In genomic region chr12:3593906-3594305, GRCh38 we compare ENCODE assay signal across 29 cellular contexts.
"Had no signal": no experiment of that assay in that cellular context is flagged by ENCODE, and none has a peak within 500 bp of the region (broad histone marks: within the 10 kb centered on the region; RNA-seq: fewer than 3 reads in every experiment).

No MANE protein-coding gene starts in this region.

- H3K27me3 ChIP-seq: body of pancreas, right lobe of liver, suprapubic skin, tibial nerve had no signal

- ATAC-seq: activated CD4-positive, alpha-beta T cell treated with anti-CD3 and anti-CD28 coated beads for 36 hours; body of pancreas; esophagus mucosa; heart left ventricle; right lobe of liver; stimulated activated memory B cell treated with anti-CD40 and anti-IgM and Interleukin-4, amounts not matched to agents 10 μg/mL and 1 μg/mL and 100 μg/mL, for 72 hours had no signal

- H3K27ac Mint-ChIP-seq: activated B cell treated with CpG ODN at 0.5 μM for 24 hours; activated CD4-positive, alpha-beta T cell treated with anti-CD3 and anti-CD28 coated beads for 36 hours; activated naive CD8-positive, alpha-beta T cell; endodermal cell; immature natural killer cell; mesothelial cell of epicardium; naive B cell; progenitor cell of endocrine pancreas; stimulated activated memory B cell treated with anti-CD40 and anti-IgM and Interleukin-4, amounts not matched to agents 10 μg/mL and 1 μg/mL and 100 μg/mL, for 72 hours; T-helper 2 cell treated with Interferon-gamma antibody and Interleukin-4, amounts not matched to agents 5 μg/mL and 100 μg/mL, for 36 hours had no signal

- H3K36me3 ChIP-seq: cardiac muscle cell, heart left ventricle, right lobe of liver, suprapubic skin, tibial nerve had no signal

- DNase-seq: activated B cell treated with CpG ODN at 0.5 μM for 24 hours; activated CD4-positive, alpha-beta T cell treated with anti-CD3 and anti-CD28 coated beads for 36 hours; activated CD8-positive, alpha-beta memory T cell treated with anti-CD3 and anti-CD28 coated beads for 24 hours; activated effector memory CD4-positive, alpha-beta T cell treated with Interleukin-2 at 50 U/mL for 16 hours; activated naive CD4-positive, alpha-beta T cell treated with Interleukin-2 at 50 U/mL for 16 hours; body of pancreas; endodermal cell; foreskin fibroblast; heart left ventricle; hypothalamus; immature natural killer cell; kidney; naive B cell; right lobe of liver; small intestine; stimulated activated CD4-positive, alpha-beta T cell treated with anti-CD3 and anti-CD28 coated beads, Interleukin-1b, Interleukin-23, amount 100 ng/mL, for 48 hours; stimulated activated CD4-positive, alpha-beta T cell treated with anti-CD3 and anti-CD28 coated beads, Interleukin-4, amount 100 ng/mL, for 4 hours; stimulated activated CD8-positive, alpha-beta memory T cell treated with anti-CD3 and anti-CD28 coated beads, Interleukin-4, amount 100 ng/mL, for 48 hours; T-helper 1 cell had no signal

- H3K9me3 ChIP-seq: body of pancreas, heart left ventricle, right lobe of liver, suprapubic skin, tibial nerve had no signal

- H3K9me3 Mint-ChIP-seq: activated B cell treated with CpG ODN at 0.5 μM for 24 hours; endodermal cell; immature natural killer cell; mesothelial cell of epicardium; neural crest cell; stimulated activated memory B cell treated with anti-CD40 and anti-IgM and Interleukin-4, amounts not matched to agents 10 μg/mL and 1 μg/mL and 100 μg/mL, for 72 hours; T-helper 2 cell treated with Interferon-gamma antibody and Interleukin-4, amounts not matched to agents 5 μg/mL and 100 μg/mL, for 36 hours had no signal

- H3K4me3 ChIP-seq: body of pancreas, cardiac muscle cell, heart left ventricle, right lobe of liver, suprapubic skin, tibial nerve had no signal

- H3K36me3 Mint-ChIP-seq: activated naive CD8-positive, alpha-beta T cell; immature natural killer cell; mesothelial cell of epicardium; naive B cell; stimulated activated memory B cell treated with anti-CD40 and anti-IgM and Interleukin-4, amounts not matched to agents 10 μg/mL and 1 μg/mL and 100 μg/mL, for 72 hours had no signal

- H3K4me3 Mint-ChIP-seq: activated B cell treated with CpG ODN at 0.5 μM for 24 hours; activated CD4-positive, alpha-beta T cell treated with anti-CD3 and anti-CD28 coated beads for 36 hours; activated naive CD8-positive, alpha-beta T cell; endodermal cell; immature natural killer cell; mesothelial cell of epicardium; neural crest cell; stimulated activated memory B cell treated with anti-CD40 and anti-IgM and Interleukin-4, amounts not matched to agents 10 μg/mL and 1 μg/mL and 100 μg/mL, for 72 hours; T-helper 2 cell treated with Interferon-gamma antibody and Interleukin-4, amounts not matched to agents 5 μg/mL and 100 μg/mL, for 36 hours had no signal

- H3K4me1 Mint-ChIP-seq: activated B cell treated with CpG ODN at 0.5 μM for 24 hours; activated CD4-positive, alpha-beta T cell treated with anti-CD3 and anti-CD28 coated beads for 36 hours; immature natural killer cell; mesothelial cell of epicardium; naive B cell; stimulated activated memory B cell treated with anti-CD40 and anti-IgM and Interleukin-4, amounts not matched to agents 10 μg/mL and 1 μg/mL and 100 μg/mL, for 72 hours had no signal

- H3K27ac ChIP-seq: body of pancreas, cardiac muscle cell, heart left ventricle, right lobe of liver, suprapubic skin, tibial nerve had no signal

- H3K4me1 ChIP-seq: right lobe of liver, suprapubic skin, tibial nerve had no signal
